In genomic region chr3:112546216-112546759, GRCh38 we compare ENCODE assay signal across 36 cellular contexts. TPM values are rescaled to one million over a fixed set of nuclear protein-coding genes. Genes with fewer than 3 reads are reported as not detected.
A peak's percentile ranks its signal among the peaks of the same experiment; 100 is the strongest.
DNase-seq lines count a peak whose midpoint lies in the region; ATAC-seq and TF ChIP-seq lines count a peak whose summit lies in the region.
"Had no signal": no experiment of that assay in that cellular context is flagged by ENCODE, and none has a peak within 500 bp of the region (broad histone marks: within the 10 kb centered on the region; RNA-seq: fewer than 3 reads in every experiment).

No MANE protein-coding gene starts in this region.

- no peaks in the 10 kb centered on the region for H3K9me1 ChIP-seq in IMR-90 (ENCODE audit: insufficient read depth, low read length)

- no peaks in the 10 kb centered on the region for H3K27me3 Mint-ChIP-seq in glutamatergic neuron (ENCODE audit: unreplicated experiment)
- no peaks in the 10 kb centered on the region for H3K27me3 Mint-ChIP-seq in WTC11 (ENCODE audit: low read depth)
- H3K27me3 Mint-ChIP-seq: activated naive CD8-positive, alpha-beta T cell treated with anti-CD3 and anti-CD28 coated beads, Interleukin-2, amount 50 U/mL, for 24 hours; CD4-positive, CD25-positive, alpha-beta regulatory T cell; naive thymus-derived CD4-positive, alpha-beta T cell; T-cell had no signal

- H3K9me3 Mint-ChIP-seq in glutamatergic neuron (ENCODE audit: unreplicated experiment), result no peaks in the 10 kb centered on the region
- H3K9me3 Mint-ChIP-seq in WTC11, result no peaks in the 10 kb centered on the region; the same call in 1 of the 2 replicates
- H3K9me3 Mint-ChIP-seq: activated naive CD8-positive, alpha-beta T cell treated with anti-CD3 and anti-CD28 coated beads, Interleukin-2, amount 50 U/mL, for 24 hours; activated T-cell treated with anti-CD3 and anti-CD28 coated beads, Interleukin-2, amount 50 U/mL, for 72 hours; CD4-positive, CD25-positive, alpha-beta regulatory T cell; naive thymus-derived CD4-positive, alpha-beta T cell; T-cell had no signal

- H3K36me3 ChIP-seq in IMR-90 (ENCODE audit: control insufficient read depth, insufficient read depth, low read length) (peaks cover 14% of the 10 kb centered on the region), brain microvascular endothelial cell (replicated peaks) (peaks cover 5% of the 10 kb centered on the region)
- H3K36me3 ChIP-seq: uterus had no signal

- no TSS peak for BruUV-seq in IMR-90 (replicated peaks; lab: Mats Ljungman, UMichigan)

- no peak overlapping the region for H2BK5ac ChIP-seq in IMR-90 (ENCODE audit: low read depth, low read length, poor library complexity, severe bottlenecking)

- H3K27ac Mint-ChIP-seq in glutamatergic neuron (ENCODE audit: unreplicated experiment) (no peak overlapping the region), WTC11 (no peak overlapping the region)
- H3K27ac Mint-ChIP-seq: activated naive CD8-positive, alpha-beta T cell treated with anti-CD3 and anti-CD28 coated beads, Interleukin-2, amount 50 U/mL, for 24 hours; activated T-cell treated with anti-CD3 and anti-CD28 coated beads, Interleukin-2, amount 50 U/mL, for 72 hours; CD4-positive, CD25-positive, alpha-beta regulatory T cell; naive thymus-derived CD4-positive, alpha-beta T cell had no signal

- no peak overlapping the region for H2AK9ac ChIP-seq in IMR-90 (replicated peaks; ENCODE audit: low read depth, low read length, poor library complexity)

- H3K4me3 Mint-ChIP-seq in glutamatergic neuron (ENCODE audit: unreplicated experiment) (no peak overlapping the region), WTC11 (no peak overlapping the region)
- H3K4me3 Mint-ChIP-seq: activated naive CD8-positive, alpha-beta T cell treated with anti-CD3 and anti-CD28 coated beads, Interleukin-2, amount 50 U/mL, for 24 hours; activated T-cell treated with anti-CD3 and anti-CD28 coated beads, Interleukin-2, amount 50 U/mL, for 72 hours; naive thymus-derived CD4-positive, alpha-beta T cell; T-cell had no signal

- peaks cover 8 to 16% of the 10 kb centered on the region in 2 experiments for H3K79me1 ChIP-seq in IMR-90 (ENCODE audit: low read depth in 1 of 2, low read length in 2 of 2)

- H3K23ac ChIP-seq in IMR-90 (ENCODE audit: low read depth, low read length), result no peak overlapping the region

- no peak overlapping the region for H2AK5ac ChIP-seq in IMR-90 (ENCODE audit: low read depth, low read length)

- peak overlapping the region; percentile 22; the same call in 1 of the 2 replicates for H3K4me2 ChIP-seq in IMR-90 (ENCODE audit: low read depth, low read length)

- no peak overlapping the region for H3K14ac ChIP-seq in IMR-90 (replicated peaks; ENCODE audit: low read depth, low read length)

- H3K9ac ChIP-seq in IMR-90 (ENCODE audit: low read depth, low read length), result no peak overlapping the region

- peaks cover 3% of the 10 kb centered on the region; the same call in 1 of the 2 replicates for H4K20me1 ChIP-seq in IMR-90 (ENCODE audit: insufficient read depth, low read length)

- no peak for TF ChIP-seq RAD21 in IMR-90 (IDR thresholded peaks at IDR 0.05; ENCODE audit: low read length)

- TF ChIP-seq CTCF in IMR-90 (conservative IDR thresholded peaks at IDR 0.05; ENCODE audit: low read depth, low read length), result no peak
- TF ChIP-seq CTCF in brain microvascular endothelial cell (IDR thresholded peaks at IDR 0.05; ENCODE audit: low read depth, low read length, missing control alignments), result no peak
- TF ChIP-seq CTCF in glutamatergic neuron (IDR thresholded peaks at IDR 0.05; ENCODE audit: partially characterized antibody, unreplicated experiment), result no peak
- TF ChIP-seq CTCF in WTC11 (IDR thresholded peaks at IDR 0.05), result no peak

- peaks cover 2% of the 10 kb centered on the region for H3K4me1 ChIP-seq in IMR-90 (ENCODE audit: control insufficient read depth, insufficient read depth, low read length)
- H3K4me1 ChIP-seq: uterus had no signal

- no peak overlapping the region for H3K4ac ChIP-seq in IMR-90 (ENCODE audit: low read depth, low read length)

- intact Hi-C loops in IMR-90 (cut with micrococcal nuclease), result no loop called here

- ATAC-seq in IMR-90 (ENCODE audit: low read depth) (peak; percentile 57), esophagus mucosa (peak; percentile 97), GM21723 (IDR thresholded peaks at IDR 0.05; ENCODE audit: unreplicated experiment) (no peak), WTC11 (no peak)
- ATAC-seq: activated naive CD8-positive, alpha-beta T cell treated with anti-CD3 and anti-CD28 coated beads, Interleukin-2, amount 50 U/mL, for 24 hours; activated T-cell treated with anti-CD3 and anti-CD28 coated beads, Interleukin-2, amount 50 U/mL, for 72 hours; heart right ventricle; naive thymus-derived CD4-positive, alpha-beta T cell; T-cell had no signal

- CTCF ChIA-PET in IMR-90 (lab: Yijun Ruan, JAX), result interaction anchor here (0.9 kb wide), 1 partner anchor 15 kb away, joined by 4 read pairs; no protein-coding TSS in a partner anchor
- CTCF ChIA-PET in WTC11 (lab: Charles Lee), result no interaction called here

- WGBS in IMR-90 (ENCODE audit: extremely low coverage in 2 of 2, insufficient read length in 1 of 2), 2 experiments, result no CpG with 5 or more reads among the region's 5 CpGs

- dilution Hi-C loops in IMR-90 (cut with HindIII; ENCODE audit: low sequenced_read_pairs, unreplicated experiment), result no loop called here

- no peak overlapping the region for H4K91ac ChIP-seq in IMR-90 (ENCODE audit: insufficient read depth, low read depth, low read length)

- H3K27ac ChIP-seq in IMR-90 (ENCODE audit: insufficient read depth, low read length) (no peak overlapping the region), brain microvascular endothelial cell (no peak overlapping the region)
- H3K27ac ChIP-seq: heart right ventricle, neutrophil, right atrium auricular region, SJSA1, stomach, thyroid gland, uterus had no signal

- H3K18ac ChIP-seq in IMR-90 (ENCODE audit: low read depth, low read length), result no peak overlapping the region

- in situ Hi-C loops in IMR-90 (cut with MboI; ENCODE audit: low sequenced_read_pairs), result no loop called here
- in situ Hi-C loops in brain microvascular endothelial cell (cut with HindIII; ENCODE audit: low pct_ligation_motif_present, low sequenced_read_pairs), result no loop called here

- DNase-seq in COLO829 (ENCODE audit: low spot score) (peak; percentile 32), IMR-90 (peak; percentile 45), brain microvascular endothelial cell (peak; percentile 45), SHP77 treated with DMSO at 0.1 percent for 48 hours (lab: John Stamatoyannopoulos, UW) (no peak), glutamatergic neuron (no peak), WTC11 (ENCODE audit: low spot score) (no peak)
- DNase-seq: activated CD4-positive, CD25-positive, alpha-beta regulatory T cell; activated naive CD4-positive, alpha-beta T cell; activated naive CD8-positive, alpha-beta T cell treated with anti-CD3 and anti-CD28 coated beads, Interleukin-2, amount 50 U/mL, for 24 hours; activated T-cell treated with anti-CD3 and anti-CD28 coated beads, Interleukin-2, amount 50 U/mL, for 72 hours; CD4-positive, CD25-positive, alpha-beta regulatory T cell; effector CD4-positive, alpha-beta T cell; erythroblast; H7; heart right ventricle; Karpas-422; midbrain; MV-4-11; naive thymus-derived CD4-positive, alpha-beta T cell; NCI-H1436; NCI-H2081; NCI-H226; posterior cingulate gyrus; small intestine; stimulated activated CD4-positive, alpha-beta T cell treated with anti-CD3 and anti-CD28 coated beads, Interleukin-1b, Interleukin-23, amount 100 ng/mL, for 48 hours; stomach; T-cell; thyroid gland; uterus had no signal

- H3K27me3 ChIP-seq in IMR-90 (ENCODE audit: control insufficient read depth, insufficient read depth, low read length) (no peaks in the 10 kb centered on the region), brain microvascular endothelial cell (replicated peaks) (no peaks in the 10 kb centered on the region)
- H3K27me3 ChIP-seq: heart right ventricle, neutrophil, right atrium auricular region, SJSA1, stomach, thyroid gland, uterus had no signal

- H2AFZ ChIP-seq in IMR-90 (replicated peaks; ENCODE audit: low read length, poor library complexity), result no peak overlapping the region

- no peak overlapping the region for H2BK120ac ChIP-seq in IMR-90 (ENCODE audit: low read depth, low read length)

- H3K4me1 Mint-ChIP-seq in glutamatergic neuron (ENCODE audit: low read depth, unreplicated experiment) (no peaks in the 10 kb centered on the region), WTC11 (no peaks in the 10 kb centered on the region)

- no peak overlapping the region for H2BK15ac ChIP-seq in IMR-90 (ENCODE audit: low read depth, low read length)

- H2BK20ac ChIP-seq in IMR-90 (ENCODE audit: low read depth, low read length), result no peak overlapping the region

- H3K56ac ChIP-seq in IMR-90 (ENCODE audit: extremely low read depth, insufficient read depth, low read length), result no peak overlapping the region

- POLR2A ChIA-PET in IMR-90 (lab: Charles Lee; ENCODE audit: unreplicated experiment) (no interaction called here), WTC11 (lab: Charles Lee) (no interaction called here)

- H4K8ac ChIP-seq in IMR-90 (ENCODE audit: low read depth in 2 of 2, low read length in 2 of 2), result no peak overlapping the region

- H4K5ac ChIP-seq in IMR-90 (ENCODE audit: low read depth, low read length), result no peak overlapping the region

- no peaks in the 10 kb centered on the region for H3K9me3 ChIP-seq in IMR-90 (ENCODE audit: control insufficient read depth, insufficient read depth, low read length)
- H3K9me3 ChIP-seq: heart right ventricle, neutrophil, right atrium auricular region, SJSA1, stomach, thyroid gland, uterus had no signal

- no peaks in the 10 kb centered on the region for H3K36me3 Mint-ChIP-seq in glutamatergic neuron (ENCODE audit: unreplicated experiment)
- H3K36me3 Mint-ChIP-seq in WTC11, result peaks cover 27% of the 10 kb centered on the region

- no peak overlapping the region for H3K4me3 ChIP-seq in IMR-90 (ENCODE audit: insufficient read depth, low read depth, low read length)
- no peak overlapping the region for H3K4me3 ChIP-seq in brain microvascular endothelial cell (ENCODE audit: low read depth, low read length)
- H3K4me3 ChIP-seq: heart right ventricle, right atrium auricular region, SJSA1, stomach, thyroid gland, uterus had no signal

- TF ChIP-seq POLR2A in IMR-90 (IDR thresholded peaks at IDR 0.05; ENCODE audit: low read depth, low read length), result no peak

RNA-seq across cellular contexts. Expression of gene ATG3, which starts 15.5 kb away (rescaled TPM):
- total RNA-seq in IMR-90 (2012; rRNA removed) (30.8 and 70.3 TPM in 2 replicates), esophagus mucosa (41.0 TPM), glutamatergic neuron (ENCODE audit: unreplicated experiment) (33.6 TPM), WTC11 (2021) (44.3 to 60.1 TPM (median 48.1 TPM) in 3 replicates)
- polyA plus RNA-seq in IMR-90 (2012; rRNA removed), result 31.7 and 34.2 TPM in 2 replicates
- 12.4 and 16.2 TPM in 2 replicates for polyA plus RNA-seq in IMR-90 (2012; cell fraction: cytosol; rRNA removed)
- 9.7 and 18.0 TPM in 2 replicates for polyA plus RNA-seq in IMR-90 (2012; cell fraction: nucleus; rRNA removed; ENCODE audit: low replicate concordance)

RNA-seq across cellular contexts. Expression of gene SLC35A5, which starts 15.6 kb away (rescaled TPM):
- total RNA-seq in IMR-90 (2012; rRNA removed) (25.6 and 30.0 TPM in 2 replicates), esophagus mucosa (15.9 TPM), glutamatergic neuron (ENCODE audit: unreplicated experiment) (35.3 TPM), WTC11 (2021) (39.2 to 44.8 TPM (median 40.7 TPM) in 3 replicates)
- 18.5 and 19.5 TPM in 2 replicates for polyA plus RNA-seq in IMR-90 (2012; rRNA removed)
- polyA plus RNA-seq in IMR-90 (2012; cell fraction: cytosol; rRNA removed), result 2.1 and 4.2 TPM in 2 replicates
- 0.88 and 11.3 TPM in 2 replicates for polyA plus RNA-seq in IMR-90 (2012; cell fraction: nucleus; rRNA removed; ENCODE audit: low replicate concordance)

RNA-seq across cellular contexts. Expression of gene BTLA, which starts 47.0 kb away (rescaled TPM):
- not detected in 2 replicates for total RNA-seq in IMR-90 (2012; rRNA removed)
- polyA plus RNA-seq in IMR-90 (2012; rRNA removed), result not detected in 2 replicates
- polyA plus RNA-seq in IMR-90 (2012; cell fraction: cytosol; rRNA removed), result not detected in 2 replicates
- not detected in 2 replicates for polyA plus RNA-seq in IMR-90 (2012; cell fraction: nucleus; rRNA removed; ENCODE audit: low replicate concordance)
- total RNA-seq in esophagus mucosa, result 0.44 TPM
- total RNA-seq in glutamatergic neuron (ENCODE audit: unreplicated experiment), result not detected
- 0.14 to 0.37 TPM in 2 of 3 replicates, not detected in the other for total RNA-seq in WTC11 (2021)
- total RNA-seq: fibroblast of villous mesenchyme, H7, kidney epithelial cell, right atrium auricular region, SJSA1 had no signal

Comparison
In these comparisons a context has a peak if more than half of its experiments do, and no peak if none do; other contexts are left out.
1. DNase-seq: peak in COLO829 (single experiment), IMR-90 (single experiment) and brain microvascular endothelial cell (single experiment); none in SHP77 treated with DMSO at 0.1 percent for 48 hours (single experiment), glutamatergic neuron (single experiment) and WTC11 (single experiment).
2. ATAC-seq: peak in IMR-90 (single experiment) and esophagus mucosa (single experiment); none in GM21723 (single experiment) and WTC11 (single experiment).